25 cellular contexts compared by ENCODE assay signal in genomic region chr4:37960679-37961078, GRCh38. TPM values are rescaled to one million over a fixed set of nuclear protein-coding genes. Genes with fewer than 3 reads are reported as not detected.
A peak's percentile ranks its signal among the peaks of the same experiment; 100 is the strongest.
DNase-seq lines count a peak whose midpoint lies in the region; ATAC-seq and TF ChIP-seq lines count a peak whose summit lies in the region.
"Had no signal": no experiment of that assay in that cellular context is flagged by ENCODE, and none has a peak within 500 bp of the region (broad histone marks: within the 10 kb centered on the region; RNA-seq: fewer than 3 reads in every experiment).

No MANE protein-coding gene starts in this region.

- H3K4me3 ChIP-seq in lung = no peak overlapping the region
- H3K4me3 ChIP-seq in thyroid gland (replicated peaks in 1 of 3) = no peak overlapping the region
- H3K4me3 ChIP-seq: A549, GM12878, GM23248, HAP-1 had no signal

- H3K36me3 ChIP-seq in lung (ENCODE audit: control insufficient read depth in 2 of 2, insufficient read depth in 2 of 2, low read length in 2 of 2) (no peaks in the 10 kb centered on the region), thyroid gland (no peaks in the 10 kb centered on the region)
- H3K36me3 ChIP-seq: HAP-1 had no signal

- intact Hi-C loops in thyroid gland (cut with DNase I) = loop anchor here (10.0 kb wide), 1 partner anchor 66 kb away; the partner anchor contains the start of gene TBC1D1

- H3K9me3 ChIP-seq in lung (ENCODE audit: control insufficient read depth in 2 of 2, insufficient read depth in 1 of 2, low read length in 1 of 2) = no peaks in the 10 kb centered on the region
- no peaks in the 10 kb centered on the region for H3K9me3 ChIP-seq in thyroid gland
- H3K9me3 ChIP-seq: A549, HAP-1 had no signal

- H3K27me3 ChIP-seq in lung (ENCODE audit: control insufficient read depth, insufficient read depth) (no peaks in the 10 kb centered on the region), thyroid gland (no peaks in the 10 kb centered on the region)

- WGBS in lung, 2 donors = 63 to 81% methylated on average over 4 of the region's 4 CpGs
- WGBS in thyroid gland, 2 donors = 32 to 38% methylated on average over 4 of the region's 4 CpGs

- peaks cover 9% of the 10 kb centered on the region for H3K4me1 Mint-ChIP-seq in activated naive CD8-positive, alpha-beta T cell treated with anti-CD3 and anti-CD28 coated beads for 36 hours

- H3K9me3 Mint-ChIP-seq in activated naive CD8-positive, alpha-beta T cell treated with anti-CD3 and anti-CD28 coated beads for 36 hours = no peaks in the 10 kb centered on the region
- H3K9me3 Mint-ChIP-seq: CD4-positive, alpha-beta T cell had no signal

- H3K27me3 Mint-ChIP-seq in activated naive CD8-positive, alpha-beta T cell treated with anti-CD3 and anti-CD28 coated beads for 36 hours = no peaks in the 10 kb centered on the region
- H3K27me3 Mint-ChIP-seq: CD4-positive, alpha-beta T cell had no signal

- TF ChIP-seq POLR2A in thyroid gland (IDR thresholded peaks at IDR 0.05) = no peak

- H3K4me1 ChIP-seq in lung (ENCODE audit: control insufficient read depth in 2 of 2, insufficient read depth in 2 of 2, low read length in 2 of 2) (no peaks in the 10 kb centered on the region), thyroid gland (peaks cover 14 to 18% of the 10 kb centered on the region in 2 donors)
- H3K4me1 ChIP-seq: A549, HAP-1 had no signal

- ATAC-seq in lung (ENCODE audit: insufficient read depth, low FRiP score) (peak; percentile 56), GM21737 (IDR thresholded peaks at IDR 0.05; ENCODE audit: unreplicated experiment) (no peak), HG02759 (IDR thresholded peaks at IDR 0.05; ENCODE audit: unreplicated experiment) (no peak)
- ATAC-seq: A549, GM12878 had no signal

- no peak for TF ChIP-seq CTCF in lung (IDR thresholded peaks at IDR 0.05; ENCODE audit: control extremely low read depth, extremely low read depth)
- TF ChIP-seq CTCF in thyroid gland (IDR thresholded peaks at IDR 0.05) = no peak

- no peak overlapping the region for H3K27ac Mint-ChIP-seq in activated naive CD8-positive, alpha-beta T cell treated with anti-CD3 and anti-CD28 coated beads for 36 hours
- H3K27ac Mint-ChIP-seq: CD4-positive, alpha-beta T cell had no signal

- no peak overlapping the region for H3K4me3 Mint-ChIP-seq in activated naive CD8-positive, alpha-beta T cell treated with anti-CD3 and anti-CD28 coated beads for 36 hours
- H3K4me3 Mint-ChIP-seq: CD4-positive, alpha-beta T cell had no signal

- H3K27ac ChIP-seq in lung (ENCODE audit: low read depth in 1 of 2, low read length in 1 of 2) = no peak overlapping the region
- H3K27ac ChIP-seq in thyroid gland = peak overlapping the region in 2 of 3 donors; percentile 1 to 62
- H3K27ac ChIP-seq: 22Rv1, A549, C4-2B, GM23248, HL-60 had no signal

- peak; percentile 50 for DNase-seq in DMS53 (lab: John Stamatoyannopoulos, UW)
- no peak for DNase-seq in DMS53 treated with DMSO at 0.1 percent for 48 hours (lab: John Stamatoyannopoulos, UW; ENCODE audit: unreplicated experiment)
- peak; percentile 80 to 93 for DNase-seq in NCI-H524 (lab: John Stamatoyannopoulos, UW)
- DNase-seq in lung (ENCODE audit: low spot score) = peak; percentile 82
- peak; percentile 69 to 71 for DNase-seq in thyroid gland
- no peak for DNase-seq in activated naive CD8-positive, alpha-beta T cell treated with anti-CD3 and anti-CD28 coated beads for 36 hours
- DNase-seq: AML-193; CD4-positive, alpha-beta T cell; DMS153; DND-41; EL; GM23248; IMR-90 had no signal

- H3K36me3 Mint-ChIP-seq in activated naive CD8-positive, alpha-beta T cell treated with anti-CD3 and anti-CD28 coated beads for 36 hours = peaks cover 5% of the 10 kb centered on the region

RNA-seq across cellular contexts. Expression of gene PTTG2, which starts 0.5 kb away (rescaled TPM):
- total RNA-seq in lung = under 1 TPM in 1 of 2 donors, not detected in 1; 0.52 TPM
- polyA plus RNA-seq in lung = under 1 TPM in 1 of 2 donors, not detected in 1; 0.11 TPM
- total RNA-seq in thyroid gland = 1 to 10 TPM in 1 of 4 donors, not detected in 3; 2.0 TPM
- under 1 TPM in 1 of 2 experiments, not detected in 1; 0.34 TPM for total RNA-seq in activated naive CD8-positive, alpha-beta T cell treated with anti-CD3 and anti-CD28 coated beads for 36 hours
- total RNA-seq: G401, GM23248, H4, HT1080, IMR-90 had no signal
- polyA plus RNA-seq: A549, BJ, GM23248, IMR-90 had no signal

Comparison
In these comparisons a context has a peak if more than half of its experiments do, and no peak if none do; other contexts are left out.
1. DNase-seq: peak in DMS53 (single experiment), NCI-H524 (2 of 2), lung (single experiment) and thyroid gland (2 of 2); none in DMS53 treated with DMSO at 0.1 percent for 48 hours (single experiment) and activated naive CD8-positive, alpha-beta T cell treated with anti-CD3 and anti-CD28 coated beads for 36 hours (single experiment).
2. H3K27ac ChIP-seq: peak in thyroid gland (2 of 3); none in lung (0 of 2).